In genomic region chr1:33334081-33334552, GRCh38 we compare ENCODE assay signal across 1 cellular context.
TF ChIP-seq lines count a peak whose summit lies in the region.

No MANE protein-coding gene starts in this region.

TF ChIP-seq in HepG2, 621 proteins besides CTCF, POLR2A, EP300 and RAD21 (continued from another document and continues in another):
- TF ChIP-seq DZIP1 (CRISPR knock-in tag; IDR thresholded peaks at IDR 0.05), result no peak
- no peak for TF ChIP-seq ZNF782 (CRISPR knock-in tag; IDR thresholded peaks at IDR 0.05; ENCODE audit: borderline replicate concordance)
- TF ChIP-seq SKIL (CRISPR knock-in tag; IDR thresholded peaks at IDR 0.05; ENCODE audit: borderline replicate concordance), result peak; percentile 17; the same call in 1 of the 2 replicates
- no peak for TF ChIP-seq RERE (CRISPR knock-in tag; IDR thresholded peaks at IDR 0.05; ENCODE audit: low read depth)
- TF ChIP-seq ZNF354B (CRISPR knock-in tag; IDR thresholded peaks at IDR 0.05), result no peak
- TF ChIP-seq NFAT5 (CRISPR knock-in tag; IDR thresholded peaks at IDR 0.05), result no peak
- TF ChIP-seq RAD51 (IDR thresholded peaks at IDR 0.05; ENCODE audit: borderline replicate concordance), result no peak
- no peak for TF ChIP-seq MED8 (CRISPR knock-in tag; IDR thresholded peaks at IDR 0.05; ENCODE audit: insufficient replicate concordance)
- TF ChIP-seq HCFC1 (IDR thresholded peaks at IDR 0.05; ENCODE audit: low read depth, low read length), result no peak
- TF ChIP-seq CSRNP2 (CRISPR knock-in tag; conservative IDR thresholded peaks at IDR 0.05; ENCODE audit: low read depth), result no peak
- peak; percentile 48 for TF ChIP-seq NR2F6 (IDR thresholded peaks at IDR 0.05)
- TF ChIP-seq NR2F6 (CRISPR knock-in tag; IDR thresholded peaks at IDR 0.05), result peak; percentile 27; the same call in 1 of the 2 replicates
- TF ChIP-seq CREBL2 (CRISPR knock-in tag; IDR thresholded peaks at IDR 0.05; ENCODE audit: borderline replicate concordance), result no peak
- TF ChIP-seq IKZF5 (CRISPR knock-in tag; IDR thresholded peaks at IDR 0.05), result no peak
- no peak for TF ChIP-seq ZBTB46 (CRISPR knock-in tag; IDR thresholded peaks at IDR 0.05; ENCODE audit: borderline replicate concordance)
- TF ChIP-seq ZXDC (CRISPR knock-in tag; IDR thresholded peaks at IDR 0.05), result no peak
- no peak for TF ChIP-seq ZSCAN29 (CRISPR knock-in tag; conservative IDR thresholded peaks at IDR 0.05)
- TF ChIP-seq ZBTB2 (CRISPR knock-in tag; IDR thresholded peaks at IDR 0.05; ENCODE audit: low read depth), result no peak
